1 cellular context compared by ENCODE assay signal in the genomic region with DNA sequence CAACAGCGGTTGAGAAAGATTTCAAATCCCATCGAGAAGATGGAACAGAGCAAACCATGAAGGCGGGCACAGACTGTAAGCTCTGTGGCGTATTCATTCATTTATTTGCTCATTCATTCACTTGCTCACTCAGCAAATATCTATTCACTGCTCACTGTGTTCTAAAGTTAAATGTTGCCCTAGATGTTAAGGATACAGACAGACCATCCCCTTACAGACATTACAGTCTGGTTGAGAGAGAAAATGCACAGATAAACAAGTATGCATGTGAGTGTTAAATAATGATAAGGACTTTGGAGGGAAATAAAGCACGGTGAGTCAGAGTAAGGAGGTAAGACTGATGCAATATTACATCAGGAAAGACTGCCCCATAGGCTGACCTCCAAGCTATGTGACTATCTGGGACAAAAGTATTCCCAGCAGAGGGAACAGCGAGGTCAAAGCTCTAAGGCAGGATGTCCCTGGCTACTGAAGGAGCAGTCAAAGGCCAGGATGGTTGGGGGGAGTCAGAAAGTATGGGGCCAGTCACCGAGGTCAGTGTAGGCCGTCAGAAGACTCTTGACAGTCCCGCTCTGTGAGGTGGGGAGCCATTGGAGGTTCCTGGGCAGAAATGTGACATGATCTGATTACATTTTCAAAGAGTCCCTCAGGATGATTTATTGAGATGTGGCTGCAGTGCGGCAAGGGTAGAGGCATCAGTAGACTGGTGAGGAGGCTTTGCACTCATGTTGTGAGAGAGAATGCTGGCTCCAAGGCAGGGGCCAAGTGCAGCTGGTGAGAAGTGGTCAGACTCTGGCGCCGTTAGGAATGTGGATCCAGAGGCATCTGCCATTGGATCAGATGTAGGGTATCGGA.
A peak's percentile ranks its signal among the peaks of the same experiment; 100 is the strongest.
TF ChIP-seq lines count a peak whose summit lies in the region.

No MANE protein-coding gene starts in this region.

TF ChIP-seq in K562, 482 proteins besides CTCF, POLR2A, EP300 and RAD21 (continued from another document and continues in another):
- TF ChIP-seq CBX3 (IDR thresholded peaks at IDR 0.05; ENCODE audit: borderline replicate concordance in 1 of 2, low read length in 2 of 2) = peak in 1 of 2 experiments; percentile 79; a peak in 2 of 3 replicates
- TF ChIP-seq, protein P1, sequence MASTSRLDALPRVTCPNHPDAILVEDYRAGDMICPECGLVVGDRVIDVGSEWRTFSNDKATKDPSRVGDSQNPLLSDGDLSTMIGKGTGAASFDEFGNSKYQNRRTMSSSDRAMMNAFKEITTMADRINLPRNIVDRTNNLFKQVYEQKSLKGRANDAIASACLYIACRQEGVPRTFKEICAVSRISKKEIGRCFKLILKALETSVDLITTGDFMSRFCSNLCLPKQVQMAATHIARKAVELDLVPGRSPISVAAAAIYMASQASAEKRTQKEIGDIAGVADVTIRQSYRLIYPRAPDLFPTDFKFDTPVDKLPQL (IDR thresholded peaks at IDR 0.05; ENCODE audit: extremely low read depth, insufficient read length) = no peak
- TF ChIP-seq TARDBP (IDR thresholded peaks at IDR 0.05) = peak; percentile 69; the same call in 1 of the 2 replicates
- no peak for TF ChIP-seq FOXK1 (CRISPR knock-in tag; IDR thresholded peaks at IDR 0.05; ENCODE audit: borderline replicate concordance)
- TF ChIP-seq FUS (optimal IDR thresholded peaks at IDR 0.05; ENCODE audit: low read depth, low read length) = no peak
- TF ChIP-seq ZNF316 (IDR thresholded peaks at IDR 0.05) = peak; percentile 99
- no peak for TF ChIP-seq PYGO2 (tag; IDR thresholded peaks at IDR 0.05)
- peak in 1 of 2 experiments; percentile 41; a peak in 2 of 4 replicates for TF ChIP-seq NRF1 (conservative IDR thresholded peaks at IDR 0.05 in 1 of 2, IDR thresholded peaks at IDR 0.05 in 1 of 2)
- TF ChIP-seq SNIP1 (IDR thresholded peaks at IDR 0.05; ENCODE audit: low read depth) = no peak
- peak; percentile 94 for TF ChIP-seq BRD9 (IDR thresholded peaks at IDR 0.05; ENCODE audit: low read depth, partially characterized antibody)
- TF ChIP-seq FOXJ2 (tag; IDR thresholded peaks at IDR 0.05) = peak; percentile 95
- TF ChIP-seq CXXC5 (CRISPR knock-in tag; IDR thresholded peaks at IDR 0.05) = peak; percentile 30; the same call in 1 of the 2 replicates
- TF ChIP-seq CREB1 (IDR thresholded peaks at IDR 0.05) = peak; percentile 66; the same call in 1 of the 2 replicates
- TF ChIP-seq CREB1 (CRISPR knock-in tag; IDR thresholded peaks at IDR 0.05) = no peak
- peak; percentile 91 for TF ChIP-seq PML (IDR thresholded peaks at IDR 0.05; ENCODE audit: low read length)
- TF ChIP-seq ZNF57 (CRISPR knock-in tag; IDR thresholded peaks at IDR 0.05) = no peak
- TF ChIP-seq, protein P2, sequence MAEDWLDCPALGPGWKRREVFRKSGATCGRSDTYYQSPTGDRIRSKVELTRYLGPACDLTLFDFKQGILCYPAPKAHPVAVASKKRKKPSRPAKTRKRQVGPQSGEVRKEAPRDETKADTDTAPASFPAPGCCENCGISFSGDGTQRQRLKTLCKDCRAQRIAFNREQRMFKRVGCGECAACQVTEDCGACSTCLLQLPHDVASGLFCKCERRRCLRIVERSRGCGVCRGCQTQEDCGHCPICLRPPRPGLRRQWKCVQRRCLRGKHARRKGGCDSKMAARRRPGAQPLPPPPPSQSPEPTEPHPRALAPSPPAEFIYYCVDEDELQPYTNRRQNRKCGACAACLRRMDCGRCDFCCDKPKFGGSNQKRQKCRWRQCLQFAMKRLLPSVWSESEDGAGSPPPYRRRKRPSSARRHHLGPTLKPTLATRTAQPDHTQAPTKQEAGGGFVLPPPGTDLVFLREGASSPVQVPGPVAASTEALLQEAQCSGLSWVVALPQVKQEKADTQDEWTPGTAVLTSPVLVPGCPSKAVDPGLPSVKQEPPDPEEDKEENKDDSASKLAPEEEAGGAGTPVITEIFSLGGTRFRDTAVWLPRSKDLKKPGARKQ (CRISPR knock-in tag; IDR thresholded peaks at IDR 0.05) = no peak
- no peak for TF ChIP-seq HNRNPLL (IDR thresholded peaks at IDR 0.05; ENCODE audit: low read depth, low read length, poor library complexity, severe bottlenecking)
- TF ChIP-seq TAL1 (IDR thresholded peaks at IDR 0.05) = peak; percentile 94
- no peak for TF ChIP-seq HDGF (IDR thresholded peaks at IDR 0.05)
- TF ChIP-seq EGR1 (conservative IDR thresholded peaks at IDR 0.05) = no peak
- TF ChIP-seq, protein P3, sequence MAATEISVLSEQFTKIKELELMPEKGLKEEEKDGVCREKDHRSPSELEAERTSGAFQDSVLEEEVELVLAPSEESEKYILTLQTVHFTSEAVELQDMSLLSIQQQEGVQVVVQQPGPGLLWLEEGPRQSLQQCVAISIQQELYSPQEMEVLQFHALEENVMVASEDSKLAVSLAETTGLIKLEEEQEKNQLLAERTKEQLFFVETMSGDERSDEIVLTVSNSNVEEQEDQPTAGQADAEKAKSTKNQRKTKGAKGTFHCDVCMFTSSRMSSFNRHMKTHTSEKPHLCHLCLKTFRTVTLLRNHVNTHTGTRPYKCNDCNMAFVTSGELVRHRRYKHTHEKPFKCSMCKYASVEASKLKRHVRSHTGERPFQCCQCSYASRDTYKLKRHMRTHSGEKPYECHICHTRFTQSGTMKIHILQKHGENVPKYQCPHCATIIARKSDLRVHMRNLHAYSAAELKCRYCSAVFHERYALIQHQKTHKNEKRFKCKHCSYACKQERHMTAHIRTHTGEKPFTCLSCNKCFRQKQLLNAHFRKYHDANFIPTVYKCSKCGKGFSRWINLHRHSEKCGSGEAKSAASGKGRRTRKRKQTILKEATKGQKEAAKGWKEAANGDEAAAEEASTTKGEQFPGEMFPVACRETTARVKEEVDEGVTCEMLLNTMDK (IDR thresholded peaks at IDR 0.05; ENCODE audit: borderline replicate concordance, insufficient read depth, low read depth, low read length, poor library complexity, severe bottlenecking) = no peak
- TF ChIP-seq, protein P4, sequence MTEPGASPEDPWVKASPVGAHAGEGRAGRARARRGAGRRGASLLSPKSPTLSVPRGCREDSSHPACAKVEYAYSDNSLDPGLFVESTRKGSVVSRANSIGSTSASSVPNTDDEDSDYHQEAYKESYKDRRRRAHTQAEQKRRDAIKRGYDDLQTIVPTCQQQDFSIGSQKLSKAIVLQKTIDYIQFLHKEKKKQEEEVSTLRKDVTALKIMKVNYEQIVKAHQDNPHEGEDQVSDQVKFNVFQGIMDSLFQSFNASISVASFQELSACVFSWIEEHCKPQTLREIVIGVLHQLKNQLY (CRISPR knock-in tag; conservative IDR thresholded peaks at IDR 0.05) = no peak
- TF ChIP-seq MCM3 (IDR thresholded peaks at IDR 0.05) = no peak
- TF ChIP-seq, protein P5, sequence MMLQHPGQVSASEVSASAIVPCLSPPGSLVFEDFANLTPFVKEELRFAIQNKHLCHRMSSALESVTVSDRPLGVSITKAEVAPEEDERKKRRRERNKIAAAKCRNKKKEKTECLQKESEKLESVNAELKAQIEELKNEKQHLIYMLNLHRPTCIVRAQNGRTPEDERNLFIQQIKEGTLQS (IDR thresholded peaks at IDR 0.05) = peak; percentile 100
- TF ChIP-seq, protein P5 (CRISPR knock-in tag; conservative IDR thresholded peaks at IDR 0.05) = peak; percentile 94
- peak; percentile 98 for TF ChIP-seq TCF7 (IDR thresholded peaks at IDR 0.05; ENCODE audit: borderline replicate concordance)
- TF ChIP-seq CEBPB (tag; IDR thresholded peaks at IDR 0.05) = peak; percentile 98
- TF ChIP-seq, protein P6, sequence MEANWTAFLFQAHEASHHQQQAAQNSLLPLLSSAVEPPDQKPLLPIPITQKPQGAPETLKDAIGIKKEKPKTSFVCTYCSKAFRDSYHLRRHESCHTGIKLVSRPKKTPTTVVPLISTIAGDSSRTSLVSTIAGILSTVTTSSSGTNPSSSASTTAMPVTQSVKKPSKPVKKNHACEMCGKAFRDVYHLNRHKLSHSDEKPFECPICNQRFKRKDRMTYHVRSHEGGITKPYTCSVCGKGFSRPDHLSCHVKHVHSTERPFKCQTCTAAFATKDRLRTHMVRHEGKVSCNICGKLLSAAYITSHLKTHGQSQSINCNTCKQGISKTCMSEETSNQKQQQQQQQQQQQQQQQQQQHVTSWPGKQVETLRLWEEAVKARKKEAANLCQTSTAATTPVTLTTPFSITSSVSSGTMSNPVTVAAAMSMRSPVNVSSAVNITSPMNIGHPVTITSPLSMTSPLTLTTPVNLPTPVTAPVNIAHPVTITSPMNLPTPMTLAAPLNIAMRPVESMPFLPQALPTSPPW (CRISPR knock-in tag; IDR thresholded peaks at IDR 0.05) = peak; percentile 50
- peak; percentile 94 for TF ChIP-seq ZSCAN32 (CRISPR knock-in tag; IDR thresholded peaks at IDR 0.05)
- TF ChIP-seq ZNF197 (CRISPR knock-in tag; IDR thresholded peaks at IDR 0.05; ENCODE audit: low read depth) = peak; percentile 77; the same call in 1 of the 2 replicates
- TF ChIP-seq MCM2 (IDR thresholded peaks at IDR 0.05; ENCODE audit: low read depth) = no peak
- TF ChIP-seq ARID1B (IDR thresholded peaks at IDR 0.05) = peak; percentile 98
- TF ChIP-seq FOXK2 (conservative IDR thresholded peaks at IDR 0.05 in 1 of 2, IDR thresholded peaks at IDR 0.05 in 1 of 2; ENCODE audit: low read depth in 2 of 2) = peak; percentile 96 to 97
- TF ChIP-seq RB1 (IDR thresholded peaks at IDR 0.05; ENCODE audit: low read depth) = 0 out of 2 replicates have a peak, but pooled peaks have one; percentile 45
- TF ChIP-seq RCOR1 (IDR thresholded peaks at IDR 0.05; ENCODE audit: borderline replicate concordance in 1 of 2, low read depth in 2 of 2, low read length in 2 of 2) = peak in 1 of 2 experiments; percentile 89; a peak in 2 of 4 replicates
- peak; percentile 68; the same call in 1 of the 2 replicates for TF ChIP-seq HLTF (IDR thresholded peaks at IDR 0.05)
- TF ChIP-seq CBFA2T3 (IDR thresholded peaks at IDR 0.05) = peak; percentile 97
- TF ChIP-seq CBFA2T2 (conservative IDR thresholded peaks at IDR 0.05) = peak; percentile 93
- peak; percentile 70; the same call in 1 of the 2 replicates for TF ChIP-seq GTF2E2 (tag; IDR thresholded peaks at IDR 0.05)
- no peak for TF ChIP-seq PTBP1 (IDR thresholded peaks at IDR 0.05; ENCODE audit: low read depth, low read length)
- TF ChIP-seq MAZ (CRISPR knock-in tag; conservative IDR thresholded peaks at IDR 0.05 in 1 of 2, IDR thresholded peaks at IDR 0.05 in 1 of 2) = peak; percentile 39 to 44; a peak in 3 of 4 replicates
- peak; percentile 99 for TF ChIP-seq DPF2 (IDR thresholded peaks at IDR 0.05)
- TF ChIP-seq SIN3B (IDR thresholded peaks at IDR 0.05; ENCODE audit: low read depth) = no peak
- no peak for TF ChIP-seq CCNT2 (IDR thresholded peaks at IDR 0.05; ENCODE audit: borderline replicate concordance, extremely low read depth, insufficient read length, low read depth, low read length)
- peak; percentile 33; the same call in 1 of the 2 replicates for TF ChIP-seq NCOA6 (IDR thresholded peaks at IDR 0.05)
- TF ChIP-seq, protein P7, sequence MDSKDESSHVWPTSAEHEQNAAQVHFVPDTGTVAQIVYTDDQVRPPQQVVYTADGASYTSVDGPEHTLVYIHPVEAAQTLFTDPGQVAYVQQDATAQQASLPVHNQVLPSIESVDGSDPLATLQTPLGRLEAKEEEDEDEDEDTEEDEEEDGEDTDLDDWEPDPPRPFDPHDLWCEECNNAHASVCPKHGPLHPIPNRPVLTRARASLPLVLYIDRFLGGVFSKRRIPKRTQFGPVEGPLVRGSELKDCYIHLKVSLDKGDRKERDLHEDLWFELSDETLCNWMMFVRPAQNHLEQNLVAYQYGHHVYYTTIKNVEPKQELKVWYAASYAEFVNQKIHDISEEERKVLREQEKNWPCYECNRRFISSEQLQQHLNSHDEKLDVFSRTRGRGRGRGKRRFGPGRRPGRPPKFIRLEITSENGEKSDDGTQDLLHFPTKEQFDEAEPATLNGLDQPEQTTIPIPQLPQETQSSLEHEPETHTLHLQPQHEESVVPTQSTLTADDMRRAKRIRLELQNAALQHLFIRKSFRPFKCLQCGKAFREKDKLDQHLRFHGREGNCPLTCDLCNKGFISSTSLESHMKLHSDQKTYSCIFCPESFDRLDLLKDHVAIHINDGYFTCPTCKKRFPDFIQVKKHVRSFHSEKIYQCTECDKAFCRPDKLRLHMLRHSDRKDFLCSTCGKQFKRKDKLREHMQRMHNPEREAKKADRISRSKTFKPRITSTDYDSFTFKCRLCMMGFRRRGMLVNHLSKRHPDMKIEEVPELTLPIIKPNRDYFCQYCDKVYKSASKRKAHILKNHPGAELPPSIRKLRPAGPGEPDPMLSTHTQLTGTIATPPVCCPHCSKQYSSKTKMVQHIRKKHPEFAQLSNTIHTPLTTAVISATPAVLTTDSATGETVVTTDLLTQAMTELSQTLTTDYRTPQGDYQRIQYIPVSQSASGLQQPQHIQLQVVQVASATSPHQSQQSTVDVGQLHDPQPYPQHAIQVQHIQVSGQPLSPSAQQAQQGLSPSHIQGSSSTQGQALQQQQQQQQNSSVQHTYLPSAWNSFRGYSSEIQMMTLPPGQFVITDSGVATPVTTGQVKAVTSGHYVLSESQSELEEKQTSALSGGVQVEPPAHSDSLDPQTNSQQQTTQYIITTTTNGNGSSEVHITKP (IDR thresholded peaks at IDR 0.05; ENCODE audit: partially characterized antibody) = peak; percentile 54
- TF ChIP-seq, protein P8, sequence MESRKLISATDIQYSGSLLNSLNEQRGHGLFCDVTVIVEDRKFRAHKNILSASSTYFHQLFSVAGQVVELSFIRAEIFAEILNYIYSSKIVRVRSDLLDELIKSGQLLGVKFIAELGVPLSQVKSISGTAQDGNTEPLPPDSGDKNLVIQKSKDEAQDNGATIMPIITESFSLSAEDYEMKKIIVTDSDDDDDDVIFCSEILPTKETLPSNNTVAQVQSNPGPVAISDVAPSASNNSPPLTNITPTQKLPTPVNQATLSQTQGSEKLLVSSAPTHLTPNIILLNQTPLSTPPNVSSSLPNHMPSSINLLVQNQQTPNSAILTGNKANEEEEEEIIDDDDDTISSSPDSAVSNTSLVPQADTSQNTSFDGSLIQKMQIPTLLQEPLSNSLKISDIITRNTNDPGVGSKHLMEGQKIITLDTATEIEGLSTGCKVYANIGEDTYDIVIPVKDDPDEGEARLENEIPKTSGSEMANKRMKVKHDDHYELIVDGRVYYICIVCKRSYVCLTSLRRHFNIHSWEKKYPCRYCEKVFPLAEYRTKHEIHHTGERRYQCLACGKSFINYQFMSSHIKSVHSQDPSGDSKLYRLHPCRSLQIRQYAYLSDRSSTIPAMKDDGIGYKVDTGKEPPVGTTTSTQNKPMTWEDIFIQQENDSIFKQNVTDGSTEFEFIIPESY (CRISPR knock-in tag; IDR thresholded peaks at IDR 0.05) = no peak
